Comparison of ENCODE assay signal across 7 cellular contexts in the genomic region with DNA sequence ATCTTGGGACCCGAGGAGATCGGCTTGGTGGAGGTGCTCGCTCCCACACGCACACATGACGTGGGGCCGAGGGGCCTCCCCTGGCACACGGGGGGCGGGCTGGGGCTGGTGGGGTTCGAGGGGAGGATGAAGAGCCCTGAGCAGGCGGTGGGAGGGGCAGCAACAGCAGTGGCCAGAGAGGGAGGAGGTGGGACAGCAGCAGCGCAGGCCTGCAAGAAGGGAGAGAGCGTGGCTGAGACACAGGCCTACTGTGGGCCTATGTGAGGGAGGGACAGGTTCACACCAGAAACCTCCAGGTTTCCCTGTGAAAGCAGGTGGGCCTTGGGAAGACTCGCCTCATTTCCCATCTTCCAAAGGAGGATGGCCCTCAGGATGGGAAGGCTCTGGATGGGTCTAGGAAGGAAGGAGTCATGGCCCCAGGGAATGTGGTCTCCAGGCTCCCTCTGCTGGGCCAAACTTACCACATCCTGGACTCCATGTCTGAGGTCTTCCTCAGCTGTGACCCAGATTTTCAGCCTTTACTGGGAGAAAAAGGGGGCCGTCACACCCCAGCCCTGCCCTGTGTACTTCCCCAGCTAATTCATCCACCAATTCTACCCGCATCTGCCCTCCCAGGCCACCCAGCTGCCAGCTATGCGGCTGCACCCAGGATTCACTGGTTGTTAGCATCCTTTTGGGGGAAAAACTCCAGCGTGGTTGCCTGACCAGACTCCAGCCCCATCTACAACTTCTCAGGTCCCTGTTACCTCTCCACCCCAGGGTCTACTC. TPM values are rescaled to one million over a fixed set of nuclear protein-coding genes. Genes with fewer than 3 reads are reported as not detected.
DNase-seq lines count a peak whose midpoint lies in the region; ATAC-seq, FAIRE-seq and TF ChIP-seq lines count a peak whose summit lies in the region.

No MANE protein-coding gene starts in this region.

- peaks cover 3% of the 10 kb centered on the region for H3K4me1 ChIP-seq in H9 (ENCODE audit: insufficient read depth, low read length)
- H3K4me1 ChIP-seq in SJSA1 (replicated peaks): peaks cover 12% of the 10 kb centered on the region
- H3K4me1 ChIP-seq in small intestine (ENCODE audit: control insufficient read depth in 2 of 2, insufficient read depth in 1 of 2, low read depth in 1 of 2, low read length in 1 of 2): no peaks in the 10 kb centered on the region

- peaks cover 3 to 18% (median 8%) of the 10 kb centered on the region in 3 experiments for H3K36me3 Mint-ChIP-seq in H9 (ENCODE audit: insufficient read depth in 1 of 3, low read depth in 3 of 3)

- H4K20me1 ChIP-seq in H9 (ENCODE audit: control insufficient read depth, insufficient read depth, insufficient read length): no peaks in the 10 kb centered on the region

- no peak overlapping the region for H4K8ac ChIP-seq in H9 (replicated peaks; ENCODE audit: insufficient read length, low read depth, low read length)

- no peak overlapping the region for H3K9ac ChIP-seq in H9 (ENCODE audit: extremely low read depth, insufficient read length, low read length)

- TF ChIP-seq CTCF in H9 (conservative IDR thresholded peaks at IDR 0.05): peak; percentile 77
- peak; percentile 74 for TF ChIP-seq CTCF in fibroblast of mammary gland (conservative IDR thresholded peaks at IDR 0.05; ENCODE audit: control insufficient read depth, insufficient read depth, low read depth, low read length)

- DNase-seq in DMS114 treated with DMSO at 0.1 percent for 48 hours (lab: John Stamatoyannopoulos, UW; ENCODE audit: unreplicated experiment): peak; percentile 61
- DNase-seq in H9: peak; percentile 84
- DNase-seq in SJSA1 (ENCODE audit: low read depth in 1 of 2, low spot score in 2 of 2): peak; percentile 52 to 66
- DNase-seq in fibroblast of mammary gland (ENCODE audit: low read depth): peak; percentile 71
- DNase-seq in small intestine: peak; percentile 62
- DNase-seq in activated CD8-positive, alpha-beta memory T cell treated with anti-CD3 and anti-CD28 coated beads for 24 hours: no peak

- no peak overlapping the region for H2BK12ac ChIP-seq in H9 (ENCODE audit: insufficient read length, low read depth, low read length)

- no peak overlapping the region for H4K91ac ChIP-seq in H9 (ENCODE audit: insufficient read length, low read depth, low read length)

- no peaks in the 10 kb centered on the region for H3K79me2 ChIP-seq in H9 (ENCODE audit: insufficient read depth, low read length)

- H2AK5ac ChIP-seq in H9 (ENCODE audit: insufficient read length, low read length): no peak overlapping the region

- H3K9me3 ChIP-seq in H9 (ENCODE audit: control insufficient read depth, low read depth, low read length): no peaks in the 10 kb centered on the region
- H3K9me3 ChIP-seq in SJSA1 (replicated peaks): no peaks in the 10 kb centered on the region
- no peaks in the 10 kb centered on the region for H3K9me3 ChIP-seq in small intestine (ENCODE audit: control insufficient read depth, low read depth)

- peaks cover 52% of the 10 kb centered on the region for H3K27me3 Mint-ChIP-seq in H9 (ENCODE audit: low read depth)

- no peak overlapping the region for H3K18ac ChIP-seq in H9 (ENCODE audit: insufficient read length, low read depth, low read length)

- H3K56ac ChIP-seq in H9 (ENCODE audit: insufficient read length, low read depth, low read length): no peak overlapping the region

- H3K14ac ChIP-seq in H9 (ENCODE audit: insufficient read depth, low read length): no peak overlapping the region

- H2AFZ ChIP-seq in H9 (ENCODE audit: low read length): no peak overlapping the region

- H3K9me3 Mint-ChIP-seq in H9: peaks cover 0 to 2% of the 10 kb centered on the region in 2 experiments; a peak in 2 of 5 replicates

- no peak overlapping the region for H4K5ac ChIP-seq in H9 (ENCODE audit: insufficient read length, low read depth, low read length)

- no peak for FAIRE-seq in small intestine (lab: Jason Lieb, UNC)

- H3K36me3 ChIP-seq in SJSA1: no peaks in the 10 kb centered on the region
- H3K36me3 ChIP-seq in small intestine (ENCODE audit: control insufficient read depth in 2 of 2, insufficient read depth in 2 of 2, low read length in 2 of 2): no peaks in the 10 kb centered on the region

- no peak overlapping the region for H2BK15ac ChIP-seq in H9 (ENCODE audit: low read depth, low read length)

- H2BK120ac ChIP-seq in H9 (ENCODE audit: low read depth, low read length, poor library complexity, severe bottlenecking): no peak overlapping the region

- no peak overlapping the region for H3K4me2 ChIP-seq in H9 (ENCODE audit: insufficient read depth, insufficient read length, low read length)

- H3K23ac ChIP-seq in H9 (ENCODE audit: insufficient read length, low read depth, low read length): no peak overlapping the region

- H2BK20ac ChIP-seq in H9 (ENCODE audit: low read depth, low read length, poor library complexity, severe bottlenecking): no peak overlapping the region

- peaks cover 3% of the 10 kb centered on the region; the same call in 1 of the 2 replicates for H3K27me3 ChIP-seq in H9 (ENCODE audit: insufficient read depth, low read length)
- H3K27me3 ChIP-seq in SJSA1 (replicated peaks): peaks cover 64% of the 10 kb centered on the region
- peaks cover 4 to 18% of the 10 kb centered on the region in 2 donors for H3K27me3 ChIP-seq in small intestine (ENCODE audit: control insufficient read depth in 2 of 2, insufficient read depth in 2 of 2, low read length in 2 of 2)

- H3K4me1 Mint-ChIP-seq in H9: peaks cover 21 to 22% of the 10 kb centered on the region in 2 experiments

- peak overlapping the region in 1 of 3 experiments; percentile 39; a peak in 2 of 7 replicates for H3K27ac Mint-ChIP-seq in H9

- H3K27ac ChIP-seq in H9 (ENCODE audit: insufficient read length, low read depth, low read length) (no peak overlapping the region), SJSA1 (no peak overlapping the region), small intestine (ENCODE audit: low read depth in 1 of 2, low read length in 1 of 2) (no peak overlapping the region)

- H3K79me1 ChIP-seq in H9 (ENCODE audit: insufficient read depth, low read depth, low read length, poor library complexity, severe bottlenecking): no peaks in the 10 kb centered on the region

- no peak for ATAC-seq in HG03039 (IDR thresholded peaks at IDR 0.05; ENCODE audit: unreplicated experiment)

- peak overlapping the region in 1 of 2 experiments; percentile 53; a peak in 1 of 5 replicates for H3K4me3 Mint-ChIP-seq in H9

- no peak overlapping the region for H3T11ph ChIP-seq in H9 (ENCODE audit: low read length)

- no CpG with 5 or more reads among the region's 17 CpGs for WGBS in H9 (ENCODE audit: extremely low coverage, insufficient read length, low lambda C conversion rate)
- 59 to 73% (median 63%) methylated on average over 17 of the region's 17 CpGs for WGBS in small intestine, 3 donors

- H3K4me3 ChIP-seq in SJSA1 (no peak overlapping the region), fibroblast of mammary gland (ENCODE audit: control insufficient read depth, low read depth, low read length) (no peak overlapping the region), small intestine (ENCODE audit: low read depth in 1 of 2, low read length in 2 of 2) (no peak overlapping the region)

- H3K4ac ChIP-seq in H9 (ENCODE audit: low read depth, low read length): no peak overlapping the region

- no peak overlapping the region for H2BK5ac ChIP-seq in H9 (ENCODE audit: insufficient read length, low read length)

- H3K23me2 ChIP-seq in H9 (ENCODE audit: insufficient read length, low read depth, low read length, poor library complexity, severe bottlenecking): peaks cover 17% of the 10 kb centered on the region

RNA-seq across cellular contexts. Expression of a gene that starts 2.8 kb away (rescaled TPM):
- 5.2 and 6.6 TPM in 2 replicates for total RNA-seq in H9 (2021)
- total RNA-seq in SJSA1 (2014; rRNA removed; shearing (Covaris generic)): not detected in 2 replicates
- 1 to 10 TPM in 1 of 3 donors, not detected in 2; 3.4 TPM for polyA plus RNA-seq in small intestine

RNA-seq across cellular contexts. Expression of a gene that starts 8.6 kb away (rescaled TPM):
- 83.5 and 88.0 TPM in 2 replicates for total RNA-seq in H9 (2021)
- 19.5 and 20.0 TPM in 2 replicates for total RNA-seq in SJSA1 (2014; rRNA removed; shearing (Covaris generic))
- 10 to 100 TPM; 26.2 to 38.2 (median 31.0) TPM for polyA plus RNA-seq in small intestine

RNA-seq across cellular contexts. Expression of a gene that starts 26.1 kb away (rescaled TPM):
- 34.2 and 35.9 TPM in 2 replicates for total RNA-seq in H9 (2021)
- 80.2 and 82.4 TPM in 2 replicates for total RNA-seq in SJSA1 (2014; rRNA removed; shearing (Covaris generic))
- 10 to 100 TPM; 30.5 to 49.3 (median 31.8) TPM for polyA plus RNA-seq in small intestine

RNA-seq across cellular contexts. Expression of a gene that starts 34.8 kb away (rescaled TPM):
- total RNA-seq in H9 (2021): 20.1 TPM in 2 replicates
- total RNA-seq in SJSA1 (2014; rRNA removed; shearing (Covaris generic)): 34.8 and 41.0 TPM in 2 replicates
- 10 to 100 TPM; 29.3 to 30.9 (median 30.0) TPM for polyA plus RNA-seq in small intestine

RNA-seq across cellular contexts. Expression of a gene that starts 50.5 kb away (rescaled TPM):
- 1.3 and 1.9 TPM in 2 replicates for total RNA-seq in H9 (2021)
- total RNA-seq in SJSA1 (2014; rRNA removed; shearing (Covaris generic)): not detected in 2 replicates
- polyA plus RNA-seq in small intestine: 1 to 10 TPM; 2.6 to 5.9 (median 4.5) TPM
